31 cellular contexts compared by ENCODE assay signal in genomic region chrX:127908369-127908768, GRCh38.
"Had no signal": no experiment of that assay in that cellular context is flagged by ENCODE, and none has a peak within 500 bp of the region (broad histone marks: within the 10 kb centered on the region; RNA-seq: fewer than 3 reads in every experiment).

No MANE protein-coding gene starts in this region.

- H3K36me3 Mint-ChIP-seq: activated naive CD8-positive, alpha-beta T cell had no signal

- H3K4me3 Mint-ChIP-seq: activated B cell treated with CpG ODN at 0.5 μM for 24 hours; activated CD4-positive, alpha-beta memory T cell treated with anti-CD3 and anti-CD28 coated beads, Interleukin-2, amount 10 ng/mL, durations not matched to agents 7 days and 5 days; activated naive CD8-positive, alpha-beta T cell; activated T-cell treated with anti-CD3 and anti-CD28 coated beads, Interleukin-2, amount 50 U/mL, for 24 hours; activated T-cell treated with anti-CD3 and anti-CD28 coated beads, Interleukin-2, amount 50 U/mL, for 72 hours; T-helper 17 cell; T-helper 2 cell treated with Interferon-gamma antibody and Interleukin-4, amounts not matched to agents 5 μg/mL and 100 μg/mL, for 36 hours had no signal

- ATAC-seq: activated CD4-positive, CD25-positive, alpha-beta regulatory T cell treated with anti-CD3 and anti-CD28 coated beads, Interleukin-2, amount 50 U/mL, for 24 hours; activated T-cell treated with anti-CD3 and anti-CD28 coated beads, Interleukin-2, amount 50 U/mL, for 72 hours; body of pancreas; gastroesophageal sphincter; heart right ventricle; T-helper 17 cell had no signal

- H3K27me3 Mint-ChIP-seq: activated B cell treated with CpG ODN at 0.5 μM for 24 hours; activated CD4-positive, alpha-beta memory T cell treated with anti-CD3 and anti-CD28 coated beads, Interleukin-2, amount 10 ng/mL, durations not matched to agents 7 days and 5 days; activated naive CD8-positive, alpha-beta T cell; T-helper 17 cell had no signal

- H3K9me3 Mint-ChIP-seq: activated B cell treated with CpG ODN at 0.5 μM for 24 hours; activated CD4-positive, alpha-beta memory T cell treated with anti-CD3 and anti-CD28 coated beads, Interleukin-2, amount 10 ng/mL, durations not matched to agents 7 days and 5 days; T-helper 2 cell treated with Interferon-gamma antibody and Interleukin-4, amounts not matched to agents 5 μg/mL and 100 μg/mL, for 36 hours had no signal

- H3K9me3 ChIP-seq: body of pancreas, esophagus squamous epithelium, gastroesophageal sphincter, heart right ventricle had no signal

- H3K27ac ChIP-seq: body of pancreas, epithelial cell of prostate, esophagus squamous epithelium, gastroesophageal sphincter, heart right ventricle, WERI-Rb-1 had no signal

- H3K27me3 ChIP-seq: body of pancreas, esophagus squamous epithelium, gastroesophageal sphincter, heart right ventricle had no signal

- DNase-seq: activated B cell treated with CpG ODN at 0.5 μM for 24 hours; activated CD4-positive, alpha-beta memory T cell treated with anti-CD3 and anti-CD28 coated beads, Interleukin-2, amount 10 ng/mL, durations not matched to agents 7 days and 5 days; activated CD4-positive, alpha-beta T cell treated with anti-CD3 and anti-CD28 coated beads for 48 hours; activated CD8-positive, alpha-beta memory T cell treated with anti-CD3 and anti-CD28 coated beads, Interleukin-2, amount 50 U/mL, for 48 hours; activated gamma-delta T cell; activated naive CD4-positive, alpha-beta T cell; activated naive CD4-positive, alpha-beta T cell treated with anti-CD3 and anti-CD28 coated beads, Interleukin-2, amount 50 U/mL, for 16 hours; activated T-cell treated with anti-CD3 and anti-CD28 coated beads for 4 hours; activated T-cell treated with anti-CD3 and anti-CD28 coated beads, Interleukin-2, amount 50 U/mL, for 24 hours; activated T-cell treated with anti-CD3 and anti-CD28 coated beads, Interleukin-2, amount 50 U/mL, for 72 hours; amniotic stem cell; anterior cingulate cortex; body of pancreas; caudate nucleus; cortex of kidney; dermis blood vessel endothelial cell; effector CD8-positive, alpha-beta T cell; esophagus squamous epithelium; foreskin melanocyte; heart right ventricle; T-helper 1 cell; T-helper 17 cell; T1000; WERI-Rb-1 had no signal

- H3K4me1 ChIP-seq: body of pancreas, esophagus squamous epithelium, gastroesophageal sphincter, heart right ventricle had no signal

- H3K27ac Mint-ChIP-seq: activated B cell treated with CpG ODN at 0.5 μM for 24 hours; activated CD4-positive, alpha-beta memory T cell treated with anti-CD3 and anti-CD28 coated beads, Interleukin-2, amount 10 ng/mL, durations not matched to agents 7 days and 5 days; activated naive CD8-positive, alpha-beta T cell; activated T-cell treated with anti-CD3 and anti-CD28 coated beads, Interleukin-2, amount 50 U/mL, for 24 hours; activated T-cell treated with anti-CD3 and anti-CD28 coated beads, Interleukin-2, amount 50 U/mL, for 72 hours; T-helper 17 cell; T-helper 2 cell treated with Interferon-gamma antibody and Interleukin-4, amounts not matched to agents 5 μg/mL and 100 μg/mL, for 36 hours had no signal

- H3K4me3 ChIP-seq: body of pancreas, esophagus squamous epithelium, gastroesophageal sphincter, heart right ventricle had no signal

- H3K36me3 ChIP-seq: esophagus squamous epithelium, gastroesophageal sphincter, heart right ventricle, WERI-Rb-1 had no signal

- FAIRE-seq: endometrium, endothelial cell of umbilical vein had no signal

- H3K4me1 Mint-ChIP-seq: activated B cell treated with CpG ODN at 0.5 μM for 24 hours; activated CD4-positive, alpha-beta memory T cell treated with anti-CD3 and anti-CD28 coated beads, Interleukin-2, amount 10 ng/mL, durations not matched to agents 7 days and 5 days; T-helper 17 cell had no signal
